Comparison of ENCODE assay signal across 2 cellular contexts in the genomic region with DNA sequence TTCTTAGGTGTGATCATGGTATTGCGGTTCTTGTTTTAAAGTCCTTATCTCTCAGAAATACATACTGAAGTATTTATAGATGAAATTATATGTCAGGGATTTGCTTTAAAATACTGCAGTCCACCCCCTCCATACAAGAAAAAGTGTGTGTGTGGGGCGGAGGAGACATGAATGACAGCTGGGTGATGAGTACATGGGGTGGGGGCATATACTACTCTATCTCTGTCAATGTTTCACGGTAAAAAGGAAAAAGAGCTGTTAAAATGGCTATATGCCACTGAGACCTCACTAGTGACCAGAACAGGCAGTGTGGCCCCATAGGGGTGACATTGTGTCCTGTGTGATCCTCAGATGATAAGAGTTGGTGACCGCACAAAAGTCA.
TF ChIP-seq lines count a peak whose summit lies in the region.

No MANE protein-coding gene starts in this region.

TF ChIP-seq in liver, 16 proteins besides CTCF, POLR2A, EP300 and RAD21:
- TF ChIP-seq EGR1 (IDR thresholded peaks at IDR 0.05; ENCODE audit: low read depth in 2 of 2) = no peak
- no peak for TF ChIP-seq NR2F2 (IDR thresholded peaks at IDR 0.05)
- TF ChIP-seq FOXA1 (IDR thresholded peaks at IDR 0.05) = no peak
- no peak for TF ChIP-seq SP1 (IDR thresholded peaks at IDR 0.05)
- TF ChIP-seq, protein P1, sequence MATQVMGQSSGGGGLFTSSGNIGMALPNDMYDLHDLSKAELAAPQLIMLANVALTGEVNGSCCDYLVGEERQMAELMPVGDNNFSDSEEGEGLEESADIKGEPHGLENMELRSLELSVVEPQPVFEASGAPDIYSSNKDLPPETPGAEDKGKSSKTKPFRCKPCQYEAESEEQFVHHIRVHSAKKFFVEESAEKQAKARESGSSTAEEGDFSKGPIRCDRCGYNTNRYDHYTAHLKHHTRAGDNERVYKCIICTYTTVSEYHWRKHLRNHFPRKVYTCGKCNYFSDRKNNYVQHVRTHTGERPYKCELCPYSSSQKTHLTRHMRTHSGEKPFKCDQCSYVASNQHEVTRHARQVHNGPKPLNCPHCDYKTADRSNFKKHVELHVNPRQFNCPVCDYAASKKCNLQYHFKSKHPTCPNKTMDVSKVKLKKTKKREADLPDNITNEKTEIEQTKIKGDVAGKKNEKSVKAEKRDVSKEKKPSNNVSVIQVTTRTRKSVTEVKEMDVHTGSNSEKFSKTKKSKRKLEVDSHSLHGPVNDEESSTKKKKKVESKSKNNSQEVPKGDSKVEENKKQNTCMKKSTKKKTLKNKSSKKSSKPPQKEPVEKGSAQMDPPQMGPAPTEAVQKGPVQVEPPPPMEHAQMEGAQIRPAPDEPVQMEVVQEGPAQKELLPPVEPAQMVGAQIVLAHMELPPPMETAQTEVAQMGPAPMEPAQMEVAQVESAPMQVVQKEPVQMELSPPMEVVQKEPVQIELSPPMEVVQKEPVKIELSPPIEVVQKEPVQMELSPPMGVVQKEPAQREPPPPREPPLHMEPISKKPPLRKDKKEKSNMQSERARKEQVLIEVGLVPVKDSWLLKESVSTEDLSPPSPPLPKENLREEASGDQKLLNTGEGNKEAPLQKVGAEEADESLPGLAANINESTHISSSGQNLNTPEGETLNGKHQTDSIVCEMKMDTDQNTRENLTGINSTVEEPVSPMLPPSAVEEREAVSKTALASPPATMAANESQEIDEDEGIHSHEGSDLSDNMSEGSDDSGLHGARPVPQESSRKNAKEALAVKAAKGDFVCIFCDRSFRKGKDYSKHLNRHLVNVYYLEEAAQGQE (IDR thresholded peaks at IDR 0.05) = no peak
- TF ChIP-seq, protein P2, sequence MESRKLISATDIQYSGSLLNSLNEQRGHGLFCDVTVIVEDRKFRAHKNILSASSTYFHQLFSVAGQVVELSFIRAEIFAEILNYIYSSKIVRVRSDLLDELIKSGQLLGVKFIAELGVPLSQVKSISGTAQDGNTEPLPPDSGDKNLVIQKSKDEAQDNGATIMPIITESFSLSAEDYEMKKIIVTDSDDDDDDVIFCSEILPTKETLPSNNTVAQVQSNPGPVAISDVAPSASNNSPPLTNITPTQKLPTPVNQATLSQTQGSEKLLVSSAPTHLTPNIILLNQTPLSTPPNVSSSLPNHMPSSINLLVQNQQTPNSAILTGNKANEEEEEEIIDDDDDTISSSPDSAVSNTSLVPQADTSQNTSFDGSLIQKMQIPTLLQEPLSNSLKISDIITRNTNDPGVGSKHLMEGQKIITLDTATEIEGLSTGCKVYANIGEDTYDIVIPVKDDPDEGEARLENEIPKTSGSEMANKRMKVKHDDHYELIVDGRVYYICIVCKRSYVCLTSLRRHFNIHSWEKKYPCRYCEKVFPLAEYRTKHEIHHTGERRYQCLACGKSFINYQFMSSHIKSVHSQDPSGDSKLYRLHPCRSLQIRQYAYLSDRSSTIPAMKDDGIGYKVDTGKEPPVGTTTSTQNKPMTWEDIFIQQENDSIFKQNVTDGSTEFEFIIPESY (IDR thresholded peaks at IDR 0.05) = no peak
- no peak for TF ChIP-seq JUND (IDR thresholded peaks at IDR 0.05)
- no peak for TF ChIP-seq RXRA (IDR thresholded peaks at IDR 0.05)
- no peak for TF ChIP-seq HNF4A (conservative IDR thresholded peaks at IDR 0.05)
- no peak for TF ChIP-seq FOXA2 (IDR thresholded peaks at IDR 0.05)
- no peak for TF ChIP-seq TAF1 (conservative IDR thresholded peaks at IDR 0.05)
- TF ChIP-seq HNF4G (IDR thresholded peaks at IDR 0.05) = no peak

TF ChIP-seq in HepG2, 621 proteins besides CTCF, POLR2A, EP300 and RAD21:
- no peak for TF ChIP-seq NBN (conservative IDR thresholded peaks at IDR 0.05)
TF ChIP-seq in HepG2: peak in this region for 0.
